In genomic region chr12:62724947-62725447, GRCh38 we compare ENCODE assay signal across 9 cellular contexts.
A peak's percentile ranks its signal among the peaks of the same experiment; 100 is the strongest.
DNase-seq lines count a peak whose midpoint lies in the region; ATAC-seq and TF ChIP-seq lines count a peak whose summit lies in the region.
"Had no signal": no experiment of that assay in that cellular context is flagged by ENCODE, and none has a peak within 500 bp of the region (broad histone marks: within the 10 kb centered on the region; RNA-seq: fewer than 3 reads in every experiment).

No MANE protein-coding gene starts in this region.

- TF ChIP-seq CTCF in GM23338 (conservative IDR thresholded peaks at IDR 0.05; ENCODE audit: low read depth in 2 of 2) (no peak), retinal pigment epithelial cell (conservative IDR thresholded peaks at IDR 0.05; ENCODE audit: low read depth, low read length) (no peak)

- no peaks in the 10 kb centered on the region; the same call in 2 of the 3 replicates for H3K36me3 Mint-ChIP-seq in GM23338 (ENCODE audit: low read depth)
- H3K36me3 Mint-ChIP-seq in activated naive CD4-positive, alpha-beta T cell treated with anti-CD3 and anti-CD28 coated beads, Interleukin-2, amount 50 U/mL, for 72 hours: no peaks in the 10 kb centered on the region

- no peaks in the 10 kb centered on the region for H3K9me2 ChIP-seq in GM23338 (ENCODE audit: insufficient read depth)

- peak; percentile 94 for DNase-seq in GM23338 (ENCODE audit: low spot score)
- peak; percentile 75 for DNase-seq in SJSA1 (ENCODE audit: low read depth in 1 of 2, low spot score in 2 of 2)
- DNase-seq in foreskin melanocyte: peak; percentile 91
- peak; percentile 100 for DNase-seq in retinal pigment epithelial cell (ENCODE audit: low read depth)
- no peak for DNase-seq in stimulated activated naive CD4-positive, alpha-beta T cell treated with Interleukin-2 at 50 U/mL for 16 hours (lab: John Stamatoyannopoulos, UW)
- DNase-seq in activated naive CD4-positive, alpha-beta T cell treated with anti-CD3 and anti-CD28 coated beads, Interleukin-2, amount 50 U/mL, for 72 hours (ENCODE audit: low spot score in 2 of 2): no peak
- DNase-seq: midbrain had no signal

- 0 out of 2 replicates have a peak, but pooled peaks cover 4% of the 10 kb centered on the region for H3F3A ChIP-seq in GM23338 (replicated peaks; ENCODE audit: low read depth)

- no peaks in the 10 kb centered on the region; the same call in 2 of the 3 replicates for H3K9me3 Mint-ChIP-seq in GM23338
- no peaks in the 10 kb centered on the region for H3K9me3 Mint-ChIP-seq in activated naive CD4-positive, alpha-beta T cell treated with anti-CD3 and anti-CD28 coated beads, Interleukin-2, amount 50 U/mL, for 72 hours

- peaks cover 10% of the 10 kb centered on the region for H3K27me3 Mint-ChIP-seq in GM23338 (ENCODE audit: insufficient read depth, low read depth, poor library complexity)

- ATAC-seq in GM23338: peak; percentile 92
- ATAC-seq in activated naive CD4-positive, alpha-beta T cell treated with anti-CD3 and anti-CD28 coated beads, Interleukin-2, amount 50 U/mL, for 72 hours: no peak
- ATAC-seq in HG03175 (IDR thresholded peaks at IDR 0.05; ENCODE audit: unreplicated experiment): no peak
- no peak for ATAC-seq in HG03469 (IDR thresholded peaks at IDR 0.05; ENCODE audit: unreplicated experiment)

- H3K4me3 Mint-ChIP-seq in GM23338: peak overlapping the region; percentile 1; the same call in 1 of the 3 replicates

- H3K9me3 ChIP-seq in SJSA1 (replicated peaks): no peaks in the 10 kb centered on the region

- no peaks in the 10 kb centered on the region for H3K36me3 ChIP-seq in GM23338 (ENCODE audit: insufficient read depth)
- no peaks in the 10 kb centered on the region for H3K36me3 ChIP-seq in SJSA1

- no peaks in the 10 kb centered on the region for H3K27me3 ChIP-seq in GM23338 (ENCODE audit: insufficient read depth)
- H3K27me3 ChIP-seq in SJSA1 (replicated peaks): no peaks in the 10 kb centered on the region

- peak overlapping the region; percentile 48; the same call in 1 of the 2 replicates for H3K27ac ChIP-seq in GM23338 (ENCODE audit: low read depth)
- H3K27ac ChIP-seq in SJSA1: peak overlapping the region; percentile 81

- H2AFZ ChIP-seq in GM23338: no peak overlapping the region

- peak overlapping the region; percentile 28 for H3K4me2 ChIP-seq in GM23338

- 0 out of 2 replicates have a peak overlapping the region, but pooled peaks have one; percentile 25 for H3K4me3 ChIP-seq in GM23338
- H3K4me3 ChIP-seq in SJSA1: no peak overlapping the region
- no peak overlapping the region for H3K4me3 ChIP-seq in retinal pigment epithelial cell (ENCODE audit: low read length)

- H3K27ac Mint-ChIP-seq in GM23338: peak overlapping the region; percentile 95
- no peak overlapping the region for H3K27ac Mint-ChIP-seq in activated naive CD4-positive, alpha-beta T cell treated with anti-CD3 and anti-CD28 coated beads, Interleukin-2, amount 50 U/mL, for 72 hours

- no peaks in the 10 kb centered on the region for H3K79me2 ChIP-seq in GM23338 (replicated peaks; ENCODE audit: insufficient read depth)

- H3K4me1 ChIP-seq in GM23338 (ENCODE audit: insufficient read depth) (peaks cover 37% of the 10 kb centered on the region), SJSA1 (replicated peaks) (peaks cover 53% of the 10 kb centered on the region)

- no peaks in the 10 kb centered on the region for H4K20me1 ChIP-seq in GM23338 (replicated peaks; ENCODE audit: insufficient read depth)

- peaks cover 68% of the 10 kb centered on the region for H3K4me1 Mint-ChIP-seq in GM23338

TF ChIP-seq in GM23338, 12 proteins besides CTCF, POLR2A, EP300 and RAD21:
- peak; percentile 87 for TF ChIP-seq ZNF462 (CRISPR knock-in tag; IDR thresholded peaks at IDR 0.05)
- no peak for TF ChIP-seq EZH2phosphoT487 (IDR thresholded peaks at IDR 0.05; ENCODE audit: unreplicated experiment)
- TF ChIP-seq POLR2AphosphoS5 (IDR thresholded peaks at IDR 0.05; ENCODE audit: low read depth): no peak
- 0 out of 2 replicates have a peak, but pooled peaks have one; percentile 28 for TF ChIP-seq CREB1 (CRISPR knock-in tag; IDR thresholded peaks at IDR 0.05; ENCODE audit: low read depth)
- no peak for TF ChIP-seq ETS1 (IDR thresholded peaks at IDR 0.05)
- no peak for TF ChIP-seq ZNF331 (CRISPR knock-in tag; IDR thresholded peaks at IDR 0.05; ENCODE audit: low read depth)

Comparison
In these comparisons a context has a peak if more than half of its experiments do, and no peak if none do; other contexts are left out.
1. DNase-seq: peak in GM23338 (single experiment), SJSA1 (2 of 2), foreskin melanocyte (single experiment) and retinal pigment epithelial cell (single experiment); none in stimulated activated naive CD4-positive, alpha-beta T cell treated with Interleukin-2 at 50 U/mL for 16 hours (single experiment) and activated naive CD4-positive, alpha-beta T cell treated with anti-CD3 and anti-CD28 coated beads, Interleukin-2, amount 50 U/mL, for 72 hours (0 of 2).